Comparison of ENCODE assay signal across 8 cellular contexts in the genomic region with DNA sequence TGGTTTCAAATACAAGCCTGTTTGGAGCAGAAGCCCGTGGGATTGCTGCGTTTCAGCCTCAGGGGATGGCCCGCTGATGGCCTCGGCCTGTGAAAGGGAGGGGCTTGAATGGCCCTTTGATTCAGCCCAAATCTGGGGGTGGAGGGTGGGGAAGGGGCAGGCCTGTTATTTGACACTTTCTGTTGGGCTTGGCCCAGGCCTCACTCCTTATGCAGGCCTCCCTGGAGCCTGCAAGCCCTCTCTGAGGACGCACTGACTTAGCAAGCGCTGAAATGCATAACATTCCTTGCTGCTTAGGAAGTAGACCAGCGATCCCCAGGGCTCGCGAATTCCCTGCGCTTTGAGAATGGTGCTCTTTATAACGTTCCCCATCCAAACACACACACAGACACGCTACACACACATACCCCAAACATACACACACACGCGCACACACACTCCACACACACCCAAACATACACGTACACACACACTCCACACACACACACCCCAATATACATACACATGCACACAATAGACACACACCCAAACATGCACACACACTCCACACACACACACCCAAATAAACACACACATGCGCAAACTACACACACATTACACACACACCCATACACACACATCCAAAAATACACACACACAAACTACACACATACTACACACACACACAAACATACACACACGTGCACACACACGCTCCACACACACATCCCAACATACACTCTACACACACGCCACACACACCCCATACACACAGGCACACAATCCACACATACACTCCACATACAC. TPM values are rescaled to one million over a fixed set of nuclear protein-coding genes. Genes with fewer than 3 reads are reported as not detected.
DNase-seq lines count a peak whose midpoint lies in the region; TF ChIP-seq lines count a peak whose summit lies in the region.

No MANE protein-coding gene starts in this region.

- H3K9me3 ChIP-seq in HUES6 (ENCODE audit: control insufficient read depth, insufficient read depth, low read depth, low read length) = peaks cover 3% of the 10 kb centered on the region; the same call in 1 of the 2 replicates

- peak overlapping the region; percentile 45 for H3K4me3 ChIP-seq in HUES6 (ENCODE audit: low read depth, low read length)

- H3K27ac ChIP-seq in HUES6 (ENCODE audit: low read depth, low read length) (no peak overlapping the region), caudate nucleus (ENCODE audit: low read depth, low read length) (peak overlapping the region; percentile 53), layer of hippocampus (ENCODE audit: low read depth, low read length) (peak overlapping the region; percentile 52)

- in situ Hi-C loops in ACHN (cut with HindIII; ENCODE audit: low pct_ligation_motif_present, low pct_unique_long_range_greater_than_20kb, low sequenced_read_pairs) = no loop called here

- H3K9me3 Mint-ChIP-seq in type B pancreatic cell = no peaks in the 10 kb centered on the region
- peaks cover 5% of the 10 kb centered on the region for H3K9me3 Mint-ChIP-seq in activated naive CD8-positive, alpha-beta T cell treated with anti-CD3 and anti-CD28 coated beads for 36 hours

- peaks cover 11% of the 10 kb centered on the region for H3K4me1 Mint-ChIP-seq in type B pancreatic cell (ENCODE audit: unreplicated experiment)
- H3K4me1 Mint-ChIP-seq in activated naive CD8-positive, alpha-beta T cell treated with anti-CD3 and anti-CD28 coated beads for 36 hours = peaks cover 9% of the 10 kb centered on the region

- DNase-seq in ACHN (peak; percentile 96), caudate nucleus (lab: John Stamatoyannopoulos, UW) (peak in 22 of 61 donors; percentile 3 to 42 (median 16)), type B pancreatic cell (ENCODE audit: extremely low spot score, unreplicated experiment) (peak; percentile 84)
- DNase-seq in NK-92 treated with Interleukin-12 subunit alpha and Interleukin-12 subunit beta, amount 100 ng/mL, for 24 hours (lab: John Stamatoyannopoulos, UW) = no peak
- no peak for DNase-seq in stimulated activated CD4-positive, alpha-beta T cell treated with anti-CD3 and anti-CD28 coated beads, Interleukin-12 subunit alpha, Interleukin-12 subunit beta, amount 100 ng/mL, for 4 hours
- DNase-seq in activated naive CD8-positive, alpha-beta T cell treated with anti-CD3 and anti-CD28 coated beads for 36 hours = no peak

- H3K4me3 Mint-ChIP-seq in type B pancreatic cell = no peak overlapping the region
- H3K4me3 Mint-ChIP-seq in activated naive CD8-positive, alpha-beta T cell treated with anti-CD3 and anti-CD28 coated beads for 36 hours = no peak overlapping the region

- H3K27me3 ChIP-seq in HUES6 (ENCODE audit: control insufficient read depth, insufficient read depth, low read length) (no peaks in the 10 kb centered on the region), layer of hippocampus (ENCODE audit: control insufficient read depth, insufficient read depth, low read length) (no peaks in the 10 kb centered on the region)

- no peaks in the 10 kb centered on the region for H3K36me3 Mint-ChIP-seq in type B pancreatic cell
- peaks cover 2% of the 10 kb centered on the region for H3K36me3 Mint-ChIP-seq in activated naive CD8-positive, alpha-beta T cell treated with anti-CD3 and anti-CD28 coated beads for 36 hours

- no peaks in the 10 kb centered on the region for H3K36me3 ChIP-seq in HUES6 (ENCODE audit: control insufficient read depth, insufficient read depth, low read length)

- H3K9ac ChIP-seq in HUES6 (ENCODE audit: low read length) = peak overlapping the region; percentile 25

- no peaks in the 10 kb centered on the region for H3K27me3 Mint-ChIP-seq in type B pancreatic cell
- H3K27me3 Mint-ChIP-seq in activated naive CD8-positive, alpha-beta T cell treated with anti-CD3 and anti-CD28 coated beads for 36 hours = no peaks in the 10 kb centered on the region

- peaks cover 17% of the 10 kb centered on the region for H3K4me1 ChIP-seq in HUES6 (ENCODE audit: control insufficient read depth, insufficient read depth, low read length)

- no peak overlapping the region for H3K27ac Mint-ChIP-seq in type B pancreatic cell
- no peak overlapping the region for H3K27ac Mint-ChIP-seq in activated naive CD8-positive, alpha-beta T cell treated with anti-CD3 and anti-CD28 coated beads for 36 hours

- TF ChIP-seq CTCF in type B pancreatic cell (conservative IDR thresholded peaks at IDR 0.05) = no peak

RNA-seq across cellular contexts. Expression of gene TLR10, which starts 29.6 kb away (rescaled TPM):
- 0.22 and 0.81 TPM in 2 replicates for total RNA-seq in type B pancreatic cell (ENCODE audit: low replicate concordance)
- under 1 TPM; 0.26 to 0.29 TPM for total RNA-seq in activated naive CD8-positive, alpha-beta T cell treated with anti-CD3 and anti-CD28 coated beads for 36 hours

RNA-seq across cellular contexts. Expression of gene TLR1, which starts 51.4 kb away (rescaled TPM):
- total RNA-seq in type B pancreatic cell (ENCODE audit: low replicate concordance) = 0.36 and 0.55 TPM in 2 replicates
- total RNA-seq in activated naive CD8-positive, alpha-beta T cell treated with anti-CD3 and anti-CD28 coated beads for 36 hours = 1 to 10 TPM; 1.6 to 2.4 TPM

Comparison
In these comparisons a context has a peak if more than half of its experiments do, and no peak if none do; other contexts are left out.
1. DNase-seq: peak in ACHN (single experiment) and type B pancreatic cell (single experiment); none in NK-92 treated with Interleukin-12 subunit alpha and Interleukin-12 subunit beta, amount 100 ng/mL, for 24 hours (single experiment), stimulated activated CD4-positive, alpha-beta T cell treated with anti-CD3 and anti-CD28 coated beads, Interleukin-12 subunit alpha, Interleukin-12 subunit beta, amount 100 ng/mL, for 4 hours (single experiment) and activated naive CD8-positive, alpha-beta T cell treated with anti-CD3 and anti-CD28 coated beads for 36 hours (single experiment).